12 cellular contexts compared by ENCODE assay signal in the genomic region with DNA sequence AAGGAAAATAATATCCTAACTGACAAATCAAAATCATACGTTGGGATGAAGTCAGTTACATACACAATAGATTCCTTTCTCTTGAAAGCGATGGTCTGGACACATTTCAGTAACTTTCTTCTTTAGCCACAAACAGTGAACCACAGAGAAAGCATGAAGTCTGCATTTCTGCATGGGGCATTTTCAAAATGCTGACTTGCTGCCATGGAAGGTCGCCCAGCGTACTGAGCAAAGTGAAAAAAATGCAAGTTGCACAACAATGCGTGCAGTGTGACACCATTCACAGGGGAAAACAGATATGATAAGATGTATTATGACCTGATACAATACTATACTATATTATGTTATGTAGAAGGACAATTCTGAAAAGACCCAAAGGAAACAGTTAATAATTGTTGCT.
DNase-seq lines count a peak whose midpoint lies in the region; ATAC-seq, FAIRE-seq and TF ChIP-seq lines count a peak whose summit lies in the region.
"Had no signal": no experiment of that assay in that cellular context is flagged by ENCODE, and none has a peak within 500 bp of the region (broad histone marks: within the 10 kb centered on the region; RNA-seq: fewer than 3 reads in every experiment).

No MANE protein-coding gene starts in this region.

- no peak for TF ChIP-seq POLR2A in GM12892 (IDR thresholded peaks at IDR 0.05; ENCODE audit: low read depth, low read length)

- CTCF ChIA-PET in CD4-positive, alpha-beta memory T cell (lab: Charles Lee; ENCODE audit: partially characterized antibody) = interaction anchor here (1.2 kb wide), 1 partner anchor 9 kb away, joined by 3 read pairs; no protein-coding TSS in a partner anchor

- no peak overlapping the region for H3K4me3 ChIP-seq in AG09309 (ENCODE audit: control insufficient read depth, low read depth, low read length)
- H3K4me3 ChIP-seq in CD4-positive, alpha-beta memory T cell (ENCODE audit: low read length in 2 of 2) = no peak overlapping the region

- no peaks in the 10 kb centered on the region for H3K4me1 ChIP-seq in CD4-positive, alpha-beta memory T cell (ENCODE audit: insufficient read depth, low read length)

- peaks cover 0 to 5% (median 1%) of the 10 kb centered on the region in 4 donors for H3K4me1 Mint-ChIP-seq in CD4-positive, alpha-beta memory T cell

- no peak overlapping the region for H3K27ac ChIP-seq in CD4-positive, alpha-beta memory T cell (ENCODE audit: low read depth, low read length)
- H3K27ac ChIP-seq: C4-2B had no signal

- no peak for ATAC-seq in HG03571 (IDR thresholded peaks at IDR 0.05; ENCODE audit: unreplicated experiment)

- POLR2A ChIA-PET in CD4-positive, alpha-beta memory T cell (lab: Charles Lee; ENCODE audit: partially characterized antibody) = no interaction called here

- H3K36me3 ChIP-seq in CD4-positive, alpha-beta memory T cell (ENCODE audit: insufficient read depth, low read length) = no peaks in the 10 kb centered on the region

- peaks cover 0 to 7% of the 10 kb centered on the region in 2 donors for H3K36me3 Mint-ChIP-seq in CD4-positive, alpha-beta memory T cell

- no peaks in the 10 kb centered on the region for H3K27me3 Mint-ChIP-seq in CD4-positive, alpha-beta memory T cell

- DNase-seq in AG09309 (ENCODE audit: low read depth) = peak; percentile 91
- peak; percentile 57 for DNase-seq in RCC 7860 (ENCODE audit: low spot score)
- DNase-seq in fibroblast of the conjunctiva (ENCODE audit: low read depth) = peak; percentile 80
- peak in 33 of 56 donors; percentile 9 to 71 (median 34) for DNase-seq in nucleus accumbens (lab: John Stamatoyannopoulos, UW)
- DNase-seq in GM12892 (ENCODE audit: insufficient read length) = no peak
- no peak for DNase-seq in CD4-positive, alpha-beta memory T cell
- no peak for DNase-seq in RKO (ENCODE audit: low spot score)
- DNase-seq: NCI-H1417 treated with DMSO at 0.1 percent for 48 hours, T-helper 1 cell had no signal

- H3K27me3 ChIP-seq in CD4-positive, alpha-beta memory T cell (ENCODE audit: insufficient read depth, low read length) = no peaks in the 10 kb centered on the region

- peaks cover 0 to 15% (median 7%) of the 10 kb centered on the region in 8 donors for H3K9me3 Mint-ChIP-seq in CD4-positive, alpha-beta memory T cell

- no peak for FAIRE-seq in RCC 7860 (lab: Jason Lieb, UNC)
- FAIRE-seq in GM12892 (lab: Jason Lieb, UNC) = no peak
- FAIRE-seq: GM18507 had no signal

- H3K27ac Mint-ChIP-seq in CD4-positive, alpha-beta memory T cell = no peak overlapping the region

- H3K9me3 ChIP-seq in CD4-positive, alpha-beta memory T cell (ENCODE audit: control insufficient read depth in 1 of 2, low read length in 2 of 2) = no peaks in the 10 kb centered on the region

- no peak for TF ChIP-seq CTCF in AG09309 (IDR thresholded peaks at IDR 0.05; ENCODE audit: control insufficient read depth, insufficient read depth, low read depth, low read length, missing control alignments)

- intact Hi-C loops in CD4-positive, alpha-beta memory T cell (cut with micrococcal nuclease) = no loop called here

- H3K4me3 Mint-ChIP-seq in CD4-positive, alpha-beta memory T cell = no peak overlapping the region

Comparison
In these comparisons a context has a peak if more than half of its experiments do, and no peak if none do; other contexts are left out.
1. DNase-seq: peak in AG09309 (single experiment), RCC 7860 (single experiment), fibroblast of the conjunctiva (single experiment) and nucleus accumbens (33 of 56); none in GM12892 (single experiment), CD4-positive, alpha-beta memory T cell (0 of 5) and RKO (single experiment).